In genomic region chrX:46576458-46576857, GRCh38 we compare ENCODE assay signal across 9 cellular contexts. TPM values are rescaled to one million over a fixed set of nuclear protein-coding genes. Genes with fewer than 3 reads are reported as not detected.
A peak's percentile ranks its signal among the peaks of the same experiment; 100 is the strongest.
DNase-seq lines count a peak whose midpoint lies in the region; ATAC-seq and TF ChIP-seq lines count a peak whose summit lies in the region.
"Had no signal": no experiment of that assay in that cellular context is flagged by ENCODE, and none has a peak within 500 bp of the region (broad histone marks: within the 10 kb centered on the region; RNA-seq: fewer than 3 reads in every experiment).

No MANE protein-coding gene starts in this region.

- peaks cover 3% of the 10 kb centered on the region for H3K27me3 Mint-ChIP-seq in CD8-positive, alpha-beta T cell (ENCODE audit: low read depth)
- H3K27me3 Mint-ChIP-seq in natural killer cell treated with Interleukin-12 subunit alpha and Interleukin-12 subunit beta and Interleukin-15 and Interleukin-18, amount 100 ng/mL, for 72 hours, result peaks cover 0 to 6% of the 10 kb centered on the region in 2 donors

- peaks cover 5% of the 10 kb centered on the region for H3K36me3 Mint-ChIP-seq in CD8-positive, alpha-beta T cell
- H3K36me3 Mint-ChIP-seq in natural killer cell treated with Interleukin-12 subunit alpha and Interleukin-12 subunit beta and Interleukin-15 and Interleukin-18, amount 100 ng/mL, for 72 hours, result no peaks in the 10 kb centered on the region

- WGBS in IMR-90 (ENCODE audit: extremely low coverage in 2 of 2, insufficient read length in 1 of 2), 2 experiments, result no CpG with 5 or more reads among the region's 3 CpGs
- 63 to 83% methylated on average over 3 of the region's 3 CpGs for WGBS in ectodermal cell, 2 experiments
- WGBS in trophoblast cell (ENCODE audit: extremely low coverage, insufficient coverage, insufficient read length), result no CpG with 5 or more reads among the region's 3 CpGs

- no peaks in the 10 kb centered on the region for H3K9me3 ChIP-seq in CD8-positive, alpha-beta T cell (ENCODE audit: low read length)
- H3K9me3 ChIP-seq in IMR-90 (ENCODE audit: control insufficient read depth, insufficient read depth, low read length) (no peaks in the 10 kb centered on the region), ectodermal cell (ENCODE audit: control insufficient read depth, low read length) (no peaks in the 10 kb centered on the region), trophoblast cell (ENCODE audit: insufficient read depth, low read depth, low read length) (no peaks in the 10 kb centered on the region)

- no peak for ATAC-seq in CD8-positive, alpha-beta T cell
- ATAC-seq in IMR-90 (ENCODE audit: low read depth) (no peak), GM18517 (IDR thresholded peaks at IDR 0.05; ENCODE audit: unreplicated experiment) (no peak)
- no peak for ATAC-seq in natural killer cell treated with Interleukin-12 subunit alpha and Interleukin-12 subunit beta and Interleukin-15 and Interleukin-18, amount 100 ng/mL, for 72 hours

- no peak overlapping the region for H4K12ac ChIP-seq in trophoblast cell (ENCODE audit: low read depth, low read length)

- no peaks in the 10 kb centered on the region for H3K27me3 ChIP-seq in CD8-positive, alpha-beta T cell (ENCODE audit: insufficient read depth, low read length)
- H3K27me3 ChIP-seq in IMR-90 (ENCODE audit: control insufficient read depth, insufficient read depth, low read length), result no peaks in the 10 kb centered on the region
- H3K27me3 ChIP-seq in ectodermal cell (ENCODE audit: control insufficient read depth, insufficient read depth, low read length, poor library complexity, severe bottlenecking), result peaks cover 21% of the 10 kb centered on the region
- no peaks in the 10 kb centered on the region for H3K27me3 ChIP-seq in trophoblast cell (ENCODE audit: insufficient read depth, low read length)

- no peak overlapping the region for H3K56ac ChIP-seq in IMR-90 (ENCODE audit: extremely low read depth, insufficient read depth, low read length)

- no peak overlapping the region for H3K27ac Mint-ChIP-seq in CD8-positive, alpha-beta T cell
- H3K27ac Mint-ChIP-seq in natural killer cell treated with Interleukin-12 subunit alpha and Interleukin-12 subunit beta and Interleukin-15 and Interleukin-18, amount 100 ng/mL, for 72 hours, result no peak overlapping the region

- no peak overlapping the region for H4K8ac ChIP-seq in IMR-90 (ENCODE audit: low read depth in 2 of 2, low read length in 2 of 2)
- H4K8ac ChIP-seq in trophoblast cell (ENCODE audit: low read depth, low read length), result no peak overlapping the region

- H3K79me1 ChIP-seq in IMR-90 (ENCODE audit: low read depth in 1 of 2, low read length in 2 of 2), result peaks cover 7 to 37% of the 10 kb centered on the region in 2 experiments; a peak in 2 of 4 replicates
- no peaks in the 10 kb centered on the region for H3K79me1 ChIP-seq in trophoblast cell (ENCODE audit: low read length)

- H3K14ac ChIP-seq in IMR-90 (replicated peaks; ENCODE audit: low read depth, low read length) (no peak overlapping the region), trophoblast cell (ENCODE audit: low read length) (no peak overlapping the region)

- H3K4me3 ChIP-seq in CD8-positive, alpha-beta T cell (ENCODE audit: low read depth, low read length), result no peak overlapping the region
- H3K4me3 ChIP-seq in IMR-90 (ENCODE audit: insufficient read depth, low read depth, low read length), result peak overlapping the region; percentile 22; the same call in 1 of the 2 replicates
- H3K4me3 ChIP-seq in ectodermal cell (ENCODE audit: insufficient read depth, low read depth, low read length), result peak overlapping the region; percentile 57
- H3K4me3 ChIP-seq in trophoblast cell (ENCODE audit: low read depth, low read length), result no peak overlapping the region

- TF ChIP-seq RAD21 in IMR-90 (IDR thresholded peaks at IDR 0.05; ENCODE audit: low read length), result no peak

- H3K9me1 ChIP-seq in IMR-90 (ENCODE audit: insufficient read depth, low read length), result 0 out of 2 replicates have a peak, but pooled peaks cover 3% of the 10 kb centered on the region

- in situ Hi-C loops in IMR-90 (cut with MboI; ENCODE audit: low sequenced_read_pairs), result no loop called here

- intact Hi-C loops in CD8-positive, alpha-beta T cell (cut with DNase I, micrococcal nuclease), result loop anchor here in 1 of 2 experiments (10.0 kb wide), 1 partner anchor 132 kb away; no protein-coding TSS in a partner anchor
- intact Hi-C loops in IMR-90 (cut with micrococcal nuclease), result loop anchor here (5.0 kb wide), 1 partner anchor 221 kb away; no protein-coding TSS in a partner anchor

- H2AK9ac ChIP-seq in IMR-90 (replicated peaks; ENCODE audit: low read depth, low read length, poor library complexity), result no peak overlapping the region

- peak overlapping the region; percentile 73 for H3K4me3 Mint-ChIP-seq in CD8-positive, alpha-beta T cell
- H3K4me3 Mint-ChIP-seq in natural killer cell treated with Interleukin-12 subunit alpha and Interleukin-12 subunit beta and Interleukin-15 and Interleukin-18, amount 100 ng/mL, for 72 hours, result peak overlapping the region; percentile 65

- H2BK120ac ChIP-seq in IMR-90 (ENCODE audit: low read depth, low read length) (no peak overlapping the region), trophoblast cell (ENCODE audit: insufficient read depth, low read length, poor library complexity) (no peak overlapping the region)

- no peaks in the 10 kb centered on the region for H3K36me3 ChIP-seq in CD8-positive, alpha-beta T cell (ENCODE audit: insufficient read depth, low read length)
- H3K36me3 ChIP-seq in IMR-90 (ENCODE audit: control insufficient read depth, insufficient read depth, low read length) (no peaks in the 10 kb centered on the region), ectodermal cell (ENCODE audit: control insufficient read depth, insufficient read depth, low read length) (no peaks in the 10 kb centered on the region), trophoblast cell (ENCODE audit: control insufficient read depth in 1 of 2, insufficient read depth in 2 of 2, low read length in 2 of 2) (no peaks in the 10 kb centered on the region)

- peak overlapping the region; percentile 3 for H2BK5ac ChIP-seq in IMR-90 (ENCODE audit: low read depth, low read length, poor library complexity, severe bottlenecking)
- H2BK5ac ChIP-seq in trophoblast cell (ENCODE audit: low read depth, low read length, poor library complexity), result no peak overlapping the region

- TF ChIP-seq POLR2A in IMR-90 (IDR thresholded peaks at IDR 0.05; ENCODE audit: low read depth, low read length), result no peak

- H3K18ac ChIP-seq in IMR-90 (ENCODE audit: low read depth, low read length) (no peak overlapping the region), trophoblast cell (ENCODE audit: low read length) (no peak overlapping the region)

- H3K9me3 Mint-ChIP-seq in CD8-positive, alpha-beta T cell, result no peaks in the 10 kb centered on the region
- H3K9me3 Mint-ChIP-seq in natural killer cell treated with Interleukin-12 subunit alpha and Interleukin-12 subunit beta and Interleukin-15 and Interleukin-18, amount 100 ng/mL, for 72 hours, result no peaks in the 10 kb centered on the region

- H2AFZ ChIP-seq in IMR-90 (replicated peaks; ENCODE audit: low read length, poor library complexity) (no peak overlapping the region), trophoblast cell (ENCODE audit: insufficient read depth, low read length, poor library complexity) (no peak overlapping the region)

- peaks cover 2% of the 10 kb centered on the region for H3K79me2 ChIP-seq in trophoblast cell (ENCODE audit: control insufficient read depth, insufficient read depth, low read length, poor library complexity)

- peaks cover 27% of the 10 kb centered on the region for H3K4me1 ChIP-seq in CD8-positive, alpha-beta T cell (ENCODE audit: insufficient read depth, low read length)
- peaks cover 2% of the 10 kb centered on the region; the same call in 1 of the 2 replicates for H3K4me1 ChIP-seq in IMR-90 (ENCODE audit: control insufficient read depth, insufficient read depth, low read length)
- H3K4me1 ChIP-seq in ectodermal cell (ENCODE audit: control insufficient read depth, insufficient read depth, low read length), result peaks cover 6% of the 10 kb centered on the region
- H3K4me1 ChIP-seq in trophoblast cell (ENCODE audit: control insufficient read depth in 1 of 2, insufficient read depth in 2 of 2, low read length in 2 of 2), result peaks cover 11 to 14% of the 10 kb centered on the region in 2 experiments

- 0 out of 2 replicates have a peak overlapping the region, but pooled peaks have one; percentile 42 for H3K4ac ChIP-seq in IMR-90 (ENCODE audit: low read depth, low read length)
- H3K4ac ChIP-seq in trophoblast cell (ENCODE audit: low read depth, low read length), result no peak overlapping the region

- BruUV-seq in IMR-90 (replicated peaks; lab: Mats Ljungman, UMichigan), result no TSS peak

- no peak overlapping the region for H4K5ac ChIP-seq in IMR-90 (ENCODE audit: low read depth, low read length)

- DNase-seq in CD8-positive, alpha-beta T cell, result no peak
- DNase-seq in IMR-90 (no peak), AG20443 (ENCODE audit: low spot score) (no peak), NCI-H510A (lab: John Stamatoyannopoulos, UW) (no peak), trophoblast cell (no peak)
- no peak for DNase-seq in natural killer cell treated with Interleukin-12 subunit alpha and Interleukin-12 subunit beta and Interleukin-15 and Interleukin-18, amount 100 ng/mL, for 72 hours (ENCODE audit: low spot score)
- DNase-seq: NCI-H345 had no signal

- no peaks in the 10 kb centered on the region for H4K20me1 ChIP-seq in IMR-90 (ENCODE audit: insufficient read depth, low read length)

- H3K9ac ChIP-seq in IMR-90 (ENCODE audit: low read depth, low read length) (no peak overlapping the region), trophoblast cell (ENCODE audit: low read length) (no peak overlapping the region)

- POLR2A ChIA-PET in CD8-positive, alpha-beta T cell (lab: Charles Lee), result interaction anchor here (1.2 kb wide), 1 partner anchor 11 kb away, joined by 3 read pairs; no protein-coding TSS in a partner anchor
- POLR2A ChIA-PET in IMR-90 (lab: Charles Lee; ENCODE audit: unreplicated experiment), result no interaction called here

- H3K23ac ChIP-seq in IMR-90 (ENCODE audit: low read depth, low read length) (no peak overlapping the region), trophoblast cell (ENCODE audit: low read length) (no peak overlapping the region)

- peaks cover 40% of the 10 kb centered on the region for H3K4me1 Mint-ChIP-seq in CD8-positive, alpha-beta T cell (ENCODE audit: low read depth)
- H3K4me1 Mint-ChIP-seq in natural killer cell treated with Interleukin-12 subunit alpha and Interleukin-12 subunit beta and Interleukin-15 and Interleukin-18, amount 100 ng/mL, for 72 hours (ENCODE audit: low read depth in 2 of 2), result peaks cover 19 to 23% of the 10 kb centered on the region in 2 donors

- H3K27ac ChIP-seq in CD8-positive, alpha-beta T cell (ENCODE audit: low read depth, low read length), result no peak overlapping the region
- H3K27ac ChIP-seq in IMR-90 (ENCODE audit: insufficient read depth, low read length) (no peak overlapping the region), ectodermal cell (ENCODE audit: insufficient read depth, low read depth, low read length, poor library complexity, severe bottlenecking) (no peak overlapping the region), trophoblast cell (ENCODE audit: low read depth, low read length) (no peak overlapping the region)

- H2AK5ac ChIP-seq in IMR-90 (ENCODE audit: low read depth, low read length) (no peak overlapping the region), trophoblast cell (ENCODE audit: low read length) (no peak overlapping the region)

- CTCF ChIA-PET in CD8-positive, alpha-beta T cell (lab: Charles Lee), result interaction anchor here (1.2 to 2.4 kb wide), 2 partner anchors 22 to 65 kb away, joined by 4 to 5 read pairs; no protein-coding TSS in a partner anchor
- CTCF ChIA-PET in IMR-90 (lab: Yijun Ruan, JAX), result no interaction called here

- TF ChIP-seq CTCF in CD8-positive, alpha-beta T cell (IDR thresholded peaks at IDR 0.05), result no peak
- no peak for TF ChIP-seq CTCF in IMR-90 (conservative IDR thresholded peaks at IDR 0.05; ENCODE audit: low read depth, low read length)

- H4K91ac ChIP-seq in IMR-90 (ENCODE audit: insufficient read depth, low read depth, low read length), result no peak overlapping the region
- no peak overlapping the region for H4K91ac ChIP-seq in trophoblast cell (ENCODE audit: low read depth, low read length)

- dilution Hi-C loops in IMR-90 (cut with HindIII; ENCODE audit: low sequenced_read_pairs, unreplicated experiment), result no loop called here

- no peak overlapping the region for H2BK20ac ChIP-seq in IMR-90 (ENCODE audit: low read depth, low read length)

- H2BK15ac ChIP-seq in IMR-90 (ENCODE audit: low read depth, low read length), result no peak overlapping the region

- no peak overlapping the region for H2BK12ac ChIP-seq in trophoblast cell (ENCODE audit: low read length)

- H3K4me2 ChIP-seq in IMR-90 (ENCODE audit: low read depth, low read length), result peak overlapping the region; percentile 70
- no peak overlapping the region for H3K4me2 ChIP-seq in trophoblast cell (ENCODE audit: low read length)

RNA-seq across cellular contexts. Expression of gene CHST7, which starts 2.9 kb away (rescaled TPM):
- 1 to 10 TPM; 9.4 to 9.7 TPM for total RNA-seq in CD8-positive, alpha-beta T cell
- total RNA-seq in IMR-90 (2012; rRNA removed), result 2.9 and 3.3 TPM in 2 replicates
- polyA plus RNA-seq in IMR-90 (2012; rRNA removed), result 4.8 and 5.5 TPM in 2 replicates
- 6.2 and 11.9 TPM in 2 replicates for polyA plus RNA-seq in IMR-90 (2012; cell fraction: cytosol; rRNA removed)
- polyA plus RNA-seq in IMR-90 (2012; cell fraction: nucleus; rRNA removed; ENCODE audit: low replicate concordance), result 1.9 and 6.5 TPM in 2 replicates
- polyA plus RNA-seq in ectodermal cell (2013, experiment 1 of 4), result 3.2 TPM
- 2.5 TPM for polyA plus RNA-seq in ectodermal cell (2013, experiment 2 of 4)
- 2.7 TPM for polyA plus RNA-seq in ectodermal cell (2013, experiment 3 of 4)
- polyA plus RNA-seq in ectodermal cell (2013, experiment 4 of 4), result 3.0 TPM
- 1 to 10 TPM; 2.0 to 2.9 TPM for total RNA-seq in natural killer cell treated with Interleukin-12 subunit alpha and Interleukin-12 subunit beta and Interleukin-15 and Interleukin-18, amount 100 ng/mL, for 72 hours
- 1.8 and 2.2 TPM in 2 replicates for polyA plus RNA-seq in trophoblast cell (2013)

RNA-seq across cellular contexts. Expression of gene ZNF674, which starts 31.2 kb away (rescaled TPM):
- 1 to 10 TPM in 1 of 2 experiments, under 1 TPM in 1; 0.50 to 1.1 TPM for total RNA-seq in CD8-positive, alpha-beta T cell
- 6.4 and 13.4 TPM in 2 replicates for total RNA-seq in IMR-90 (2012; rRNA removed)
- polyA plus RNA-seq in IMR-90 (2012; rRNA removed), result 1.7 and 2.2 TPM in 2 replicates
- polyA plus RNA-seq in IMR-90 (2012; cell fraction: cytosol; rRNA removed), result 1.4 and 2.2 TPM in 2 replicates
- 5.1 and 8.3 TPM in 2 replicates for polyA plus RNA-seq in IMR-90 (2012; cell fraction: nucleus; rRNA removed; ENCODE audit: low replicate concordance)
- 3.6 TPM for polyA plus RNA-seq in ectodermal cell (2013, experiment 1 of 4)
- 6.0 TPM for polyA plus RNA-seq in ectodermal cell (2013, experiment 2 of 4)
- 3.6 TPM for polyA plus RNA-seq in ectodermal cell (2013, experiment 3 of 4)
- 3.0 TPM for polyA plus RNA-seq in ectodermal cell (2013, experiment 4 of 4)
- 1 to 10 TPM; 2.2 to 4.4 TPM for total RNA-seq in natural killer cell treated with Interleukin-12 subunit alpha and Interleukin-12 subunit beta and Interleukin-15 and Interleukin-18, amount 100 ng/mL, for 72 hours
- 2.6 and 2.7 TPM in 2 replicates for polyA plus RNA-seq in trophoblast cell (2013)

Comparison
In these comparisons a context has a peak if more than half of its experiments do, and no peak if none do; other contexts are left out.
1. H3K4me3 ChIP-seq: peak in IMR-90 (single experiment) and ectodermal cell (single experiment); none in CD8-positive, alpha-beta T cell (single experiment) and trophoblast cell (single experiment).